Comparison of ENCODE assay signal across 18 cellular contexts in genomic region chr5:147397616-147398015, GRCh38.
DNase-seq lines count a peak whose midpoint lies in the region; ATAC-seq and TF ChIP-seq lines count a peak whose summit lies in the region.
"Had no signal": no experiment of that assay in that cellular context is flagged by ENCODE, and none has a peak within 500 bp of the region (broad histone marks: within the 10 kb centered on the region; RNA-seq: fewer than 3 reads in every experiment).

No MANE protein-coding gene starts in this region.

- no peak for TF ChIP-seq POLR2A in upper lobe of left lung (IDR thresholded peaks at IDR 0.05)

- H3K9me3 ChIP-seq in PC-3 (ENCODE audit: low read length) (no peaks in the 10 kb centered on the region), upper lobe of left lung (no peaks in the 10 kb centered on the region)
- H3K9me3 ChIP-seq: BLaER1, sigmoid colon, testis had no signal

- H3K4me3 ChIP-seq in PC-3 (ENCODE audit: low read length) (no peak overlapping the region), fibroblast of pulmonary artery (replicated peaks; ENCODE audit: low read depth, low read length) (no peak overlapping the region), upper lobe of left lung (no peak overlapping the region)
- H3K4me3 ChIP-seq: BLaER1, sigmoid colon, testis had no signal

- in situ Hi-C loops in GM13976 (cut with MboI; ENCODE audit: low sequenced_read_pairs, unreplicated experiment): no loop called here

- H3K4me1 ChIP-seq in PC-3 (ENCODE audit: insufficient read depth, low read length) (no peaks in the 10 kb centered on the region), upper lobe of left lung (no peaks in the 10 kb centered on the region)

- POLR2A ChIA-PET in HEK293T (lab: Yijun Ruan, JAX) (no interaction called here), PC-3 (lab: Charles Lee; ENCODE audit: unreplicated experiment) (interaction anchor here (0.6 kb wide), 1 partner anchor 163 kb away, joined by 3 read pairs; the partner anchor contains the start of gene STK32A)

- H3K27me3 ChIP-seq in PC-3 (ENCODE audit: low read length) (no peaks in the 10 kb centered on the region), upper lobe of left lung (no peaks in the 10 kb centered on the region)
- H3K27me3 ChIP-seq: BLaER1, sigmoid colon, testis had no signal

- H2AFZ ChIP-seq in PC-3 (ENCODE audit: low read length): no peak overlapping the region

- H3K9ac ChIP-seq in PC-3 (ENCODE audit: low read length): no peak overlapping the region
- H3K9ac ChIP-seq: BLaER1 had no signal

- no peak for ATAC-seq in PC-3
- ATAC-seq in HG03039 (IDR thresholded peaks at IDR 0.05; ENCODE audit: unreplicated experiment): no peak
- no peak for ATAC-seq in upper lobe of left lung (ENCODE audit: low FRiP score in 2 of 2)
- ATAC-seq: activated CD4-positive, CD25-positive, alpha-beta regulatory T cell treated with anti-CD3 and anti-CD28 coated beads, Interleukin-2, amount 50 U/mL, for 24 hours; esophagus mucosa had no signal

- TF ChIP-seq EP300 in upper lobe of left lung (IDR thresholded peaks at IDR 0.05): no peak

- 88 to 99% methylated on average over 9 to 11 of the region's 11 CpGs for WGBS in upper lobe of left lung, 2 donors

- BruUV-seq in PC-3 (replicated peaks; lab: Mats Ljungman, UMichigan): no TSS peak

- H3K79me2 ChIP-seq in PC-3 (ENCODE audit: low read length): no peaks in the 10 kb centered on the region

- CTCF ChIA-PET in HEK293T (lab: Yijun Ruan, JAX): interaction anchor here (0.5 to 1.0 kb wide), 2 partner anchors 20 to 36 kb away, joined by 3 read pairs; no protein-coding TSS in a partner anchor
- CTCF ChIA-PET in PC-3 (lab: Charles Lee): no interaction called here

- peak; percentile 19; the same call in 1 of the 2 replicates for TF ChIP-seq CTCF in PC-3 (conservative IDR thresholded peaks at IDR 0.05; ENCODE audit: low read depth, low read length)
- TF ChIP-seq CTCF in fibroblast of pulmonary artery (IDR thresholded peaks at IDR 0.05; ENCODE audit: low read length, missing control alignments): peak; percentile 9
- TF ChIP-seq CTCF in upper lobe of left lung (IDR thresholded peaks at IDR 0.05): no peak
- no peak for TF ChIP-seq CTCF in GM13976 (IDR thresholded peaks at IDR 0.05; ENCODE audit: borderline replicate concordance, control extremely low read depth, extremely low read depth, insufficient read depth, missing control alignments)

- intact Hi-C loops in PC-3 (cut with micrococcal nuclease): no loop called here

- peak; percentile 44 for DNase-seq in ELF-1 (ENCODE audit: low read depth, low spot score)
- peak; percentile 12 for DNase-seq in HEK293T (ENCODE audit: extremely low spot score)
- DNase-seq in PC-3: no peak
- DNase-seq in fibroblast of pulmonary artery (ENCODE audit: low read depth): no peak
- DNase-seq in upper lobe of left lung: no peak
- DNase-seq in GM13976 (ENCODE audit: low spot score): no peak
- no peak for DNase-seq in NCI-H187 treated with DMSO at 0.1 percent for 48 hours (lab: John Stamatoyannopoulos, UW)
- DNase-seq: DND-41; NCI-H2107; NCI-H526 treated with DMSO at 0.1 percent for 48 hours; RPMI8226; sigmoid colon; stimulated activated CD4-positive, alpha-beta T cell treated with anti-CD3 and anti-CD28 coated beads, Interleukin-2, amount 100 ng/mL, for 48 hours; testis had no signal

- H3K27ac ChIP-seq in PC-3 (ENCODE audit: low read length) (no peak overlapping the region), upper lobe of left lung (no peak overlapping the region)
- H3K27ac ChIP-seq: BLaER1, sigmoid colon, testis had no signal

- H3K36me3 ChIP-seq in PC-3 (ENCODE audit: low read depth, low read length): no peaks in the 10 kb centered on the region
- peaks cover 0 to 55% (median 13%) of the 10 kb centered on the region in 4 donors for H3K36me3 ChIP-seq in upper lobe of left lung
- H3K36me3 ChIP-seq: BLaER1 had no signal

- no peak overlapping the region for H3K4me2 ChIP-seq in PC-3 (ENCODE audit: low read length)
- H3K4me2 ChIP-seq: BLaER1 had no signal

- H3K9me2 ChIP-seq in PC-3 (replicated peaks; ENCODE audit: low read length): no peaks in the 10 kb centered on the region

- no peaks in the 10 kb centered on the region for H3F3A ChIP-seq in PC-3 (ENCODE audit: low read length, unreplicated experiment)

- H4K20me1 ChIP-seq in PC-3 (ENCODE audit: low read length): no peaks in the 10 kb centered on the region
- H4K20me1 ChIP-seq: BLaER1 had no signal

TF ChIP-seq in HEK293T, 16 proteins besides CTCF, POLR2A, EP300 and RAD21:
- TF ChIP-seq SP1 (IDR thresholded peaks at IDR 0.05) (no peak), HDGF (IDR thresholded peaks at IDR 0.05; ENCODE audit: borderline replicate concordance) (no peak), FOXK2 (IDR thresholded peaks at IDR 0.05) (no peak), ARNT (IDR thresholded peaks at IDR 0.05) (no peak), L3MBTL2 (conservative IDR thresholded peaks at IDR 0.05) (no peak), SUZ12 (IDR thresholded peaks at IDR 0.05) (no peak), BHLHE40 (IDR thresholded peaks at IDR 0.05; ENCODE audit: borderline replicate concordance) (no peak), ZNF384 (IDR thresholded peaks at IDR 0.05) (no peak), ELF4 (IDR thresholded peaks at IDR 0.05) (no peak), FOXA1 (IDR thresholded peaks at IDR 0.05) (no peak), TARDBP (IDR thresholded peaks at IDR 0.05) (no peak), LEF1 (IDR thresholded peaks at IDR 0.05; ENCODE audit: borderline replicate concordance) (no peak), NFRKB (IDR thresholded peaks at IDR 0.05) (no peak), CTBP1 (IDR thresholded peaks at IDR 0.05; ENCODE audit: borderline replicate concordance) (no peak), FOXM1 (IDR thresholded peaks at IDR 0.05; ENCODE audit: borderline replicate concordance) (no peak)
- TF ChIP-seq, protein P1, sequence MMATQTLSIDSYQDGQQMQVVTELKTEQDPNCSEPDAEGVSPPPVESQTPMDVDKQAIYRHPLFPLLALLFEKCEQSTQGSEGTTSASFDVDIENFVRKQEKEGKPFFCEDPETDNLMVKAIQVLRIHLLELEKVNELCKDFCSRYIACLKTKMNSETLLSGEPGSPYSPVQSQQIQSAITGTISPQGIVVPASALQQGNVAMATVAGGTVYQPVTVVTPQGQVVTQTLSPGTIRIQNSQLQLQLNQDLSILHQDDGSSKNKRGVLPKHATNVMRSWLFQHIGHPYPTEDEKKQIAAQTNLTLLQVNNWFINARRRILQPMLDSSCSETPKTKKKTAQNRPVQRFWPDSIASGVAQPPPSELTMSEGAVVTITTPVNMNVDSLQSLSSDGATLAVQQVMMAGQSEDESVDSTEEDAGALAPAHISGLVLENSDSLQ (IDR thresholded peaks at IDR 0.05): no peak

Comparison
In these comparisons a context has a peak if more than half of its experiments do, and no peak if none do; other contexts are left out.
1. DNase-seq: peak in ELF-1 (single experiment) and HEK293T (single experiment); none in PC-3 (single experiment), fibroblast of pulmonary artery (single experiment), upper lobe of left lung (0 of 2), GM13976 (single experiment) and NCI-H187 treated with DMSO at 0.1 percent for 48 hours (single experiment).
2. CTCF ChIP-seq: peak in PC-3 (single experiment) and fibroblast of pulmonary artery (single experiment); none in upper lobe of left lung (0 of 6) and GM13976 (single experiment).